In genomic region chr19:40419780-40420179, GRCh38 we compare ENCODE assay signal across 17 cellular contexts. TPM values are rescaled to one million over a fixed set of nuclear protein-coding genes. Genes with fewer than 3 reads are reported as not detected.
A peak's percentile ranks its signal among the peaks of the same experiment; 100 is the strongest.
DNase-seq lines count a peak whose midpoint lies in the region; ATAC-seq and TF ChIP-seq lines count a peak whose summit lies in the region.
"Had no signal": no experiment of that assay in that cellular context is flagged by ENCODE, and none has a peak within 500 bp of the region (broad histone marks: within the 10 kb centered on the region; RNA-seq: fewer than 3 reads in every experiment).

No MANE protein-coding gene starts in this region.

- no peaks in the 10 kb centered on the region for H3K27me3 ChIP-seq in lower lobe of right lung (ENCODE audit: low read depth)
- H3K27me3 ChIP-seq in esophagus muscularis mucosa: no peaks in the 10 kb centered on the region
- H3K27me3 ChIP-seq: colonic mucosa, esophagus squamous epithelium had no signal

- ATAC-seq in lower lobe of right lung: no peak
- ATAC-seq in stimulated activated naive CD8-positive, alpha-beta T cell treated with anti-CD3 and anti-CD28 coated beads, Interleukin-15, amount 100 ng/mL, for 72 hours: no peak
- ATAC-seq: left colon, Right ventricle myocardium inferior, sciatic nerve had no signal

- H3K4me1 Mint-ChIP-seq in activated naive CD4-positive, alpha-beta T cell treated with anti-CD3 and anti-CD28 coated beads, Interleukin-2, amount 50 U/mL, for 24 hours: peaks cover 30% of the 10 kb centered on the region
- H3K4me1 Mint-ChIP-seq in activated CD4-positive, alpha-beta memory T cell treated with anti-CD3 and anti-CD28 coated beads for 36 hours (ENCODE audit: low read depth): peaks cover 21% of the 10 kb centered on the region
- H3K4me1 Mint-ChIP-seq in stimulated activated naive CD8-positive, alpha-beta T cell treated with anti-CD3 and anti-CD28 coated beads, Interleukin-15, amount 100 ng/mL, for 72 hours: peaks cover 41% of the 10 kb centered on the region

- peaks cover 77% of the 10 kb centered on the region for H3K4me1 ChIP-seq in lower lobe of right lung
- peaks cover 41 to 72% (median 56%) of the 10 kb centered on the region in 4 donors for H3K4me1 ChIP-seq in esophagus muscularis mucosa

- TF ChIP-seq CTCF in lower lobe of right lung (IDR thresholded peaks at IDR 0.05): no peak
- TF ChIP-seq CTCF in esophagus muscularis mucosa (IDR thresholded peaks at IDR 0.05): no peak

- H3K4me3 ChIP-seq in lower lobe of right lung: no peak overlapping the region
- H3K4me3 ChIP-seq in esophagus muscularis mucosa: no peak overlapping the region
- H3K4me3 ChIP-seq: colonic mucosa had no signal

- H3K36me3 ChIP-seq in lower lobe of right lung (peaks cover 14% of the 10 kb centered on the region), esophagus muscularis mucosa (peaks cover 10 to 20% (median 13%) of the 10 kb centered on the region in 4 donors)
- H3K36me3 ChIP-seq: colonic mucosa had no signal

- peak overlapping the region; percentile 62 for H3K4me3 Mint-ChIP-seq in activated naive CD4-positive, alpha-beta T cell treated with anti-CD3 and anti-CD28 coated beads, Interleukin-2, amount 50 U/mL, for 24 hours
- H3K4me3 Mint-ChIP-seq in activated CD4-positive, alpha-beta memory T cell treated with anti-CD3 and anti-CD28 coated beads for 36 hours: peak overlapping the region; percentile 55
- peak overlapping the region; percentile 3 to 13 for H3K4me3 Mint-ChIP-seq in stimulated activated naive CD8-positive, alpha-beta T cell treated with anti-CD3 and anti-CD28 coated beads, Interleukin-15, amount 100 ng/mL, for 72 hours

- intact Hi-C loops in activated CD4-positive, alpha-beta memory T cell treated with anti-CD3 and anti-CD28 coated beads for 36 hours (cut with micrococcal nuclease): no loop called here
- intact Hi-C loops in lower lobe of right lung (cut with DNase I): no loop called here
- intact Hi-C loops in esophagus muscularis mucosa (cut with DNase I): no loop called here

- TF ChIP-seq EP300 in esophagus muscularis mucosa (IDR thresholded peaks at IDR 0.05): no peak

- DNase-seq in activated naive CD4-positive, alpha-beta T cell treated with anti-CD3 and anti-CD28 coated beads, Interleukin-2, amount 50 U/mL, for 16 hours: no peak
- DNase-seq in activated CD4-positive, alpha-beta memory T cell treated with anti-CD3 and anti-CD28 coated beads for 36 hours: no peak
- no peak for DNase-seq in lower lobe of right lung
- no peak for DNase-seq in stimulated activated naive CD8-positive, alpha-beta T cell treated with anti-CD3 and anti-CD28 coated beads, Interleukin-15, amount 100 ng/mL, for 72 hours
- DNase-seq in esophagus muscularis mucosa (ENCODE audit: extremely low spot score): no peak
- DNase-seq in NCI-H446 treated with DMSO at 0.1 percent for 48 hours (lab: John Stamatoyannopoulos, UW): no peak
- DNase-seq in HT-29 (ENCODE audit: low spot score): no peak
- DNase-seq: colonic mucosa; esophagus squamous epithelium; GM23248; left colon; NCI-H1092 treated with DMSO at 0.1 percent for 48 hours; NK-92 treated with Interleukin-12 subunit alpha and Interleukin-12 subunit beta, amount 100 ng/mL, for 24 hours; stimulated activated naive CD4-positive, alpha-beta T cell treated with Interleukin-2 at 50 U/mL for 16 hours had no signal

- POLR2A ChIA-PET in activated CD4-positive, alpha-beta memory T cell treated with anti-CD3 and anti-CD28 coated beads for 36 hours (lab: Charles Lee): interaction anchor here (0.6 to 1.4 kb wide), 3 partner anchors 17 to 43 kb away, joined by 3 to 5 read pairs (median 4); no protein-coding TSS in a partner anchor

- WGBS in esophagus muscularis mucosa: 84% methylated on average over 5 of the region's 5 CpGs

- no peak for TF ChIP-seq POLR2A in esophagus muscularis mucosa (IDR thresholded peaks at IDR 0.05; ENCODE audit: low read depth)

- CTCF ChIA-PET in activated CD4-positive, alpha-beta memory T cell treated with anti-CD3 and anti-CD28 coated beads for 36 hours (lab: Charles Lee): interaction anchor here (0.7 to 2.1 kb wide), 15 partner anchors 8 to 215 kb away, joined by 3 to 28 read pairs (median 8); partner anchors contain the start of genes BLVRB, C19orf47, PLD3 and SERTAD3

- H3K9me3 Mint-ChIP-seq in activated naive CD4-positive, alpha-beta T cell treated with anti-CD3 and anti-CD28 coated beads, Interleukin-2, amount 50 U/mL, for 24 hours: no peaks in the 10 kb centered on the region
- H3K9me3 Mint-ChIP-seq in activated CD4-positive, alpha-beta memory T cell treated with anti-CD3 and anti-CD28 coated beads for 36 hours: no peaks in the 10 kb centered on the region
- no peaks in the 10 kb centered on the region for H3K9me3 Mint-ChIP-seq in stimulated activated naive CD8-positive, alpha-beta T cell treated with anti-CD3 and anti-CD28 coated beads, Interleukin-15, amount 100 ng/mL, for 72 hours

- peak overlapping the region; percentile 98 for H3K27ac ChIP-seq in lower lobe of right lung
- peak overlapping the region in 2 of 4 donors; percentile 2 to 100 for H3K27ac ChIP-seq in esophagus muscularis mucosa (replicated peaks in 1 of 4)

- H3K9me3 ChIP-seq in lower lobe of right lung (no peaks in the 10 kb centered on the region), esophagus muscularis mucosa (no peaks in the 10 kb centered on the region)
- H3K9me3 ChIP-seq: colonic mucosa, esophagus squamous epithelium had no signal

- H3K27ac Mint-ChIP-seq in activated naive CD4-positive, alpha-beta T cell treated with anti-CD3 and anti-CD28 coated beads, Interleukin-2, amount 50 U/mL, for 24 hours: no peak overlapping the region
- H3K27ac Mint-ChIP-seq in activated CD4-positive, alpha-beta memory T cell treated with anti-CD3 and anti-CD28 coated beads for 36 hours: no peak overlapping the region
- H3K27ac Mint-ChIP-seq in stimulated activated naive CD8-positive, alpha-beta T cell treated with anti-CD3 and anti-CD28 coated beads, Interleukin-15, amount 100 ng/mL, for 72 hours: no peak overlapping the region

- H3K27me3 Mint-ChIP-seq in activated naive CD4-positive, alpha-beta T cell treated with anti-CD3 and anti-CD28 coated beads, Interleukin-2, amount 50 U/mL, for 24 hours: no peaks in the 10 kb centered on the region
- H3K27me3 Mint-ChIP-seq in activated CD4-positive, alpha-beta memory T cell treated with anti-CD3 and anti-CD28 coated beads for 36 hours: no peaks in the 10 kb centered on the region
- H3K27me3 Mint-ChIP-seq in stimulated activated naive CD8-positive, alpha-beta T cell treated with anti-CD3 and anti-CD28 coated beads, Interleukin-15, amount 100 ng/mL, for 72 hours: no peaks in the 10 kb centered on the region

- peaks cover 6% of the 10 kb centered on the region for H3K36me3 Mint-ChIP-seq in activated naive CD4-positive, alpha-beta T cell treated with anti-CD3 and anti-CD28 coated beads, Interleukin-2, amount 50 U/mL, for 24 hours
- H3K36me3 Mint-ChIP-seq in activated CD4-positive, alpha-beta memory T cell treated with anti-CD3 and anti-CD28 coated beads for 36 hours: peaks cover 8% of the 10 kb centered on the region

RNA-seq across cellular contexts. Expression of gene SERTAD1, which starts 6.0 kb away (rescaled TPM):
- total RNA-seq in activated CD4-positive, alpha-beta memory T cell treated with anti-CD3 and anti-CD28 coated beads for 36 hours: 10 to 100 TPM; 11.5 to 12.6 TPM
- total RNA-seq in lower lobe of right lung (17.6 TPM), esophagus muscularis mucosa (10 to 100 TPM; 13.7 to 73.1 (median 22.5) TPM)
- 32.1 and 32.7 TPM in 2 replicates for total RNA-seq in HT-29 (2014; rRNA removed; shearing (Covaris generic))

RNA-seq across cellular contexts. Expression of gene PRX, which starts 6.6 kb away (rescaled TPM):
- 1 to 10 TPM; 1.2 to 1.7 TPM for total RNA-seq in activated CD4-positive, alpha-beta memory T cell treated with anti-CD3 and anti-CD28 coated beads for 36 hours
- total RNA-seq in lower lobe of right lung (51.5 TPM), esophagus muscularis mucosa (10 to 100 TPM in 2 of 4 donors, 1 to 10 TPM in 2; 5.8 to 12.4 (median 8.8) TPM)
- total RNA-seq in HT-29 (2014; rRNA removed; shearing (Covaris generic)): 1.3 and 1.8 TPM in 2 replicates

RNA-seq across cellular contexts. Expression of gene SERTAD3, which starts 24.4 kb away (rescaled TPM):
- total RNA-seq in activated CD4-positive, alpha-beta memory T cell treated with anti-CD3 and anti-CD28 coated beads for 36 hours: 10 to 100 TPM; 12.1 to 13.1 TPM
- total RNA-seq in lower lobe of right lung: 30.7 TPM
- total RNA-seq in esophagus muscularis mucosa: 10 to 100 TPM; 18.3 to 47.2 (median 37.8) TPM
- total RNA-seq in HT-29 (2014; rRNA removed; shearing (Covaris generic)): 23.4 and 30.6 TPM in 2 replicates

RNA-seq across cellular contexts. Expression of gene HIPK4, which starts 29.8 kb away (rescaled TPM):
- not detected for total RNA-seq in activated CD4-positive, alpha-beta memory T cell treated with anti-CD3 and anti-CD28 coated beads for 36 hours
- 0.21 TPM for total RNA-seq in lower lobe of right lung
- under 1 TPM; under 0.01 to 0.63 (median 0.42) TPM for total RNA-seq in esophagus muscularis mucosa
- total RNA-seq in HT-29 (2014; rRNA removed; shearing (Covaris generic)): 0.10 TPM in 1 of 2 replicates, not detected in the other
- total RNA-seq: colonic mucosa, Right ventricle myocardium inferior had no signal

RNA-seq across cellular contexts. Expression of gene BLVRB, which starts 45.8 kb away (rescaled TPM):
- total RNA-seq in activated CD4-positive, alpha-beta memory T cell treated with anti-CD3 and anti-CD28 coated beads for 36 hours: 10 to 100 TPM; 34.6 to 37.6 TPM
- 123 TPM for total RNA-seq in lower lobe of right lung
- 100 to 1,000 TPM; 159 to 223 (median 194) TPM for total RNA-seq in esophagus muscularis mucosa
- 201 and 206 TPM in 2 replicates for total RNA-seq in HT-29 (2014; rRNA removed; shearing (Covaris generic))

Comparison
In these comparisons a context has a peak if more than half of its experiments do, and no peak if none do; other contexts are left out.
1. H3K4me3 Mint-ChIP-seq: peak in every context shown above with its lines; median percentile 62 in activated naive CD4-positive, alpha-beta T cell treated with anti-CD3 and anti-CD28 coated beads, Interleukin-2, amount 50 U/mL, for 24 hours; 55 in activated CD4-positive, alpha-beta memory T cell treated with anti-CD3 and anti-CD28 coated beads for 36 hours; 8 in stimulated activated naive CD8-positive, alpha-beta T cell treated with anti-CD3 and anti-CD28 coated beads, Interleukin-15, amount 100 ng/mL, for 72 hours.